ENCODE assay signal across 17 cellular contexts in genomic region chr12:128754275-128754674, GRCh38.
DNase-seq lines count a peak whose midpoint lies in the region; ATAC-seq, FAIRE-seq and TF ChIP-seq lines count a peak whose summit lies in the region.
"Had no signal": no experiment of that assay in that cellular context is flagged by ENCODE, and none has a peak within 500 bp of the region (broad histone marks: within the 10 kb centered on the region; RNA-seq: fewer than 3 reads in every experiment).

No MANE protein-coding gene starts in this region.

- no TSS peak for BruUV-seq in GM12878 (replicated peaks; lab: Mats Ljungman, UMichigan)

- no peaks in the 10 kb centered on the region for H3K4me1 ChIP-seq in GM12878 (ENCODE audit: control insufficient read depth, insufficient read depth, low read length)

- no peaks in the 10 kb centered on the region for H3K36me3 ChIP-seq in GM12878 (ENCODE audit: control insufficient read depth in 2 of 2, insufficient read depth in 2 of 2, low read length in 1 of 2)
- H3K36me3 ChIP-seq: BLaER1 treated with 17β-estradiol and CSF1 and Interleukin-3, amounts not matched to agents 10 nM and 100 nM had no signal

- no peak for TF ChIP-seq RAD21 in GM12878 (IDR thresholded peaks at IDR 0.05; ENCODE audit: insufficient read depth, low read depth, low read length)

- H3K27ac ChIP-seq in GM12878 (ENCODE audit: control insufficient read depth, insufficient read depth), result no peak overlapping the region
- H3K27ac ChIP-seq in CD4-positive, alpha-beta T cell (ENCODE audit: low read depth, low read length), result no peak overlapping the region
- H3K27ac ChIP-seq: BLaER1 treated with 17β-estradiol and CSF1 and Interleukin-3, amounts not matched to agents 10 nM and 100 nM had no signal

- no peaks in the 10 kb centered on the region for H3K27me3 Mint-ChIP-seq in immature natural killer cell (ENCODE audit: low read depth in 3 of 3)
- H3K27me3 Mint-ChIP-seq in CD4-positive, alpha-beta T cell, result no peaks in the 10 kb centered on the region

- TF ChIP-seq CTCF in GM12865 (IDR thresholded peaks at IDR 0.05; ENCODE audit: insufficient read depth, low read depth, low read length, missing control alignments) (no peak), GM12878 (IDR thresholded peaks at IDR 0.05 in 2 of 3, conservative IDR thresholded peaks at IDR 0.05 in 1 of 3; ENCODE audit: control insufficient read depth in 2 of 3, extremely low read depth in 1 of 3, insufficient read depth in 1 of 3, low read depth in 3 of 3, low read length in 3 of 3) (no peak)
- TF ChIP-seq CTCF in CD4-positive, alpha-beta T cell (IDR thresholded peaks at IDR 0.05), result no peak

- H3K27ac Mint-ChIP-seq in immature natural killer cell, result peak overlapping the region in 4 of 6 donors; percentile 4 to 56 (median 18)
- H3K27ac Mint-ChIP-seq in CD4-positive, alpha-beta T cell, result no peak overlapping the region
- H3K27ac Mint-ChIP-seq: H9 had no signal

- intact Hi-C loops in GM12878 (cut with micrococcal nuclease; ENCODE audit: unreplicated experiment), result no loop called here
- intact Hi-C loops in CD4-positive, alpha-beta T cell (cut with DNase I, micrococcal nuclease), result no loop called here

- RAD21 ChIA-PET in GM12878 (lab: Charles Lee; ENCODE audit: unreplicated experiment), result no interaction called here

- DNase-seq in activated CD4-positive, alpha-beta T cell treated with anti-CD3 and anti-CD28 coated beads for 48 hours, result peak; percentile 5
- no peak for DNase-seq in activated CD4-positive, alpha-beta T cell treated with anti-CD3 and anti-CD28 coated beads, Interleukin-2, amount 50 U/mL, for 4 hours
- DNase-seq in GM12865 (ENCODE audit: low read depth), result peak; percentile 39
- no peak for DNase-seq in GM12878 (ENCODE audit: low read depth, low spot score)
- no peak for DNase-seq in immature natural killer cell
- DNase-seq in NCI-H345 treated with DMSO at 0.1 percent for 48 hours (lab: John Stamatoyannopoulos, UW; ENCODE audit: unreplicated experiment), result no peak
- DNase-seq in GF-D8 (lab: John Stamatoyannopoulos, UW), result no peak
- DNase-seq in CD4-positive, alpha-beta T cell, result no peak
- DNase-seq: H9, MV-4-11, NCI-H1417, NCI-H1930, NCI-H446, NCI-H69, RPMI8226 had no signal

- POLR2A ChIA-PET in GM12878 (lab: Charles Lee), result no interaction called here
- POLR2A ChIA-PET in CD4-positive, alpha-beta T cell (lab: Charles Lee), result no interaction called here

- H3K9me3 ChIP-seq in GM12878 (replicated peaks; ENCODE audit: control insufficient read depth, insufficient read depth, low read length), result no peaks in the 10 kb centered on the region; the same call in 2 of the 3 replicates
- H3K9me3 ChIP-seq in CD4-positive, alpha-beta T cell (ENCODE audit: control insufficient read depth, low read length), result no peaks in the 10 kb centered on the region

- H3K9ac ChIP-seq in GM12878 (ENCODE audit: control insufficient read depth, insufficient read depth, low read length), result no peak overlapping the region
- H3K9ac ChIP-seq: BLaER1 treated with 17β-estradiol and CSF1 and Interleukin-3, amounts not matched to agents 10 nM and 100 nM had no signal

- FAIRE-seq in GM12878 (lab: Jason Lieb, UNC), result no peak
- FAIRE-seq: GM19239 had no signal

- no peaks in the 10 kb centered on the region for H4K20me1 ChIP-seq in GM12878 (ENCODE audit: control insufficient read depth, insufficient read depth)
- H4K20me1 ChIP-seq: BLaER1 treated with 17β-estradiol and CSF1 and Interleukin-3, amounts not matched to agents 10 nM and 100 nM had no signal

- no peak; the same call in 2 of the 3 replicates for ATAC-seq in GM12878
- ATAC-seq in CD4-positive, alpha-beta T cell (ENCODE audit: poor library complexity), result no peak

- no peaks in the 10 kb centered on the region for H3K27me3 ChIP-seq in GM12878 (replicated peaks in 1 of 2; ENCODE audit: control insufficient read depth in 2 of 2, insufficient read depth in 2 of 2, low read length in 1 of 2)
- no peaks in the 10 kb centered on the region for H3K27me3 ChIP-seq in CD4-positive, alpha-beta T cell (ENCODE audit: control insufficient read depth, insufficient read depth, low read length)
- H3K27me3 ChIP-seq: BLaER1 treated with 17β-estradiol and CSF1 and Interleukin-3, amounts not matched to agents 10 nM and 100 nM had no signal

- no peak overlapping the region for H3K4me2 ChIP-seq in GM12878 (ENCODE audit: control insufficient read depth, insufficient read depth)
- H3K4me2 ChIP-seq: BLaER1 treated with 17β-estradiol and CSF1 and Interleukin-3, amounts not matched to agents 10 nM and 100 nM had no signal

- SMC1A ChIA-PET in GM12878 (lab: Charles Lee; ENCODE audit: uncharacterized antibody, unreplicated experiment), result interaction anchor here (0.7 kb wide), 1 partner anchor 246 kb away, joined by 6 read pairs; no protein-coding TSS in a partner anchor

- no peaks in the 10 kb centered on the region for H3K79me2 ChIP-seq in GM12878 (ENCODE audit: control insufficient read depth, insufficient read depth, low read length)

- no peak overlapping the region for H3K4me3 Mint-ChIP-seq in immature natural killer cell
- H3K4me3 Mint-ChIP-seq in CD4-positive, alpha-beta T cell, result no peak overlapping the region
- H3K4me3 Mint-ChIP-seq: H9 had no signal

- peaks cover 0 to 4% (median 0%) of the 10 kb centered on the region in 3 donors for H3K36me3 Mint-ChIP-seq in immature natural killer cell
- H3K36me3 Mint-ChIP-seq in CD4-positive, alpha-beta T cell (ENCODE audit: low read depth), result no peaks in the 10 kb centered on the region

- H2AFZ ChIP-seq in GM12878 (ENCODE audit: control insufficient read depth, low read depth, low read length), result no peak overlapping the region

- peaks cover 31 to 37% of the 10 kb centered on the region in 2 donors for H3K4me1 Mint-ChIP-seq in immature natural killer cell
- no peaks in the 10 kb centered on the region for H3K4me1 Mint-ChIP-seq in CD4-positive, alpha-beta T cell (ENCODE audit: low read depth)

- CTCF ChIA-PET in GM12878 (lab: Yijun Ruan, JAX), result no interaction called here
- CTCF ChIA-PET in CD4-positive, alpha-beta T cell (lab: Charles Lee), result no interaction called here

- TF ChIP-seq EP300 in GM12878 (IDR thresholded peaks at IDR 0.05; ENCODE audit: borderline replicate concordance in 1 of 2, control insufficient read depth in 1 of 2, low read depth in 2 of 2, low read length in 2 of 2), result no peak

- in situ Hi-C loops in GM12878 (cut with MboI), result no loop called here

- TF ChIP-seq POLR2A in GM12878 (IDR thresholded peaks at IDR 0.05; ENCODE audit: low read depth, low read length), result no peak

- no peaks in the 10 kb centered on the region for H3K9me3 Mint-ChIP-seq in immature natural killer cell
- H3K9me3 Mint-ChIP-seq in CD4-positive, alpha-beta T cell, result no peaks in the 10 kb centered on the region

- H3K4me3 ChIP-seq in GM12865 (ENCODE audit: low read depth, low read length) (no peak overlapping the region), GM12878 (no peak overlapping the region)
- H3K4me3 ChIP-seq: BLaER1 treated with 17β-estradiol and CSF1 and Interleukin-3, amounts not matched to agents 10 nM and 100 nM had no signal

- 24% methylated on average over 3 of the region's 3 CpGs for WGBS in GM12878 (ENCODE audit: insufficient coverage, insufficient replicate concordance, low lambda C conversion rate, missing lambda C conversion rate)

TF ChIP-seq in GM12878, 131 proteins besides CTCF, POLR2A, EP300 and RAD21:
- TF ChIP-seq IRF3 (IDR thresholded peaks at IDR 0.05) (no peak), TCF3 (IDR thresholded peaks at IDR 0.05; ENCODE audit: borderline replicate concordance, insufficient read depth, low read depth, low read length) (0 out of 2 replicates have a peak, but pooled peaks have one; percentile 19), BCL3 (IDR thresholded peaks at IDR 0.05; ENCODE audit: borderline replicate concordance, insufficient read depth, low read depth, low read length, poor library complexity, severe bottlenecking) (peak; percentile 83)
TF ChIP-seq in GM12878: peak in this region for 2.

Comparison
In these comparisons a context has a peak if more than half of its experiments do, and no peak if none do; other contexts are left out.
1. DNase-seq: peak in activated CD4-positive, alpha-beta T cell treated with anti-CD3 and anti-CD28 coated beads for 48 hours (single experiment) and GM12865 (single experiment); none in activated CD4-positive, alpha-beta T cell treated with anti-CD3 and anti-CD28 coated beads, Interleukin-2, amount 50 U/mL, for 4 hours (0 of 2), GM12878 (single experiment), immature natural killer cell (0 of 3), NCI-H345 treated with DMSO at 0.1 percent for 48 hours (single experiment), GF-D8 (single experiment) and CD4-positive, alpha-beta T cell (0 of 10).